ENCODE assay signal across 17 cellular contexts in the genomic region with DNA sequence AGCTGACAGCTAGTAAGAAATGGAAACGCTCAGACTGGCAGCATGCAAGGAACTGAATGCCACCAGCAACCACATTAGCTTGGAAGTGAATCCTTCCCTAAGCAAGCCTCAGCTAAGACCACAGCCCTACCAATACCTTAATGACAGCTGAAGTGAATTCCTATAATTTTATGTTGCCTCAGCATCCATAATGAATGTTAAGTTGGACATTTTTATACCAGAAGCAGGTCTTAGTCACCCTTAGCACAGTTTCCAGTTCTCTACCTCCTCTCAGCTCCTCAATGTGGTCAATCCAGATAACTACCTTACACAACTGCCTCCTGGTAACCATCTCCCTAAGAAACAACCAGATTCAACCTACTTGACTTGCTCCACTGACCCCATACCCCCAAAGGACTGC. TPM values are rescaled to one million over a fixed set of nuclear protein-coding genes. Genes with fewer than 3 reads are reported as not detected.
DNase-seq lines count a peak whose midpoint lies in the region; ATAC-seq and TF ChIP-seq lines count a peak whose summit lies in the region.
"Had no signal": no experiment of that assay in that cellular context is flagged by ENCODE, and none has a peak within 500 bp of the region (broad histone marks: within the 10 kb centered on the region; RNA-seq: fewer than 3 reads in every experiment).

No MANE protein-coding gene starts in this region.

- no peak overlapping the region for H3K4me3 Mint-ChIP-seq in Caco-2 (ENCODE audit: unreplicated experiment)
- H3K4me3 Mint-ChIP-seq in activated T-helper 17 cell treated with anti-CD3 and anti-CD28 coated beads, Interleukin-2, amount 50 U/mL, for 72 hours, result no peak overlapping the region
- H3K4me3 Mint-ChIP-seq: CD8-positive, alpha-beta memory T cell; H9 had no signal

- peaks cover 20% of the 10 kb centered on the region for H3K4me1 Mint-ChIP-seq in Caco-2 (ENCODE audit: low read depth, unreplicated experiment)
- H3K4me1 Mint-ChIP-seq in activated T-helper 17 cell treated with anti-CD3 and anti-CD28 coated beads, Interleukin-2, amount 50 U/mL, for 72 hours, result peaks cover 5% of the 10 kb centered on the region
- H3K4me1 Mint-ChIP-seq: CD8-positive, alpha-beta memory T cell had no signal

- TF ChIP-seq CTCF in Caco-2 (IDR thresholded peaks at IDR 0.05; ENCODE audit: insufficient read depth in 1 of 2, low read depth in 1 of 2, low read length in 1 of 2, severe bottlenecking in 1 of 2, unreplicated experiment in 1 of 2), result no peak
- no peak for TF ChIP-seq CTCF in GM13977 (IDR thresholded peaks at IDR 0.05; ENCODE audit: extremely low read depth, insufficient read depth, missing control alignments)

- POLR2A ChIA-PET in Caco-2 (lab: Charles Lee), result no interaction called here

- no peaks in the 10 kb centered on the region for H3K36me3 Mint-ChIP-seq in Caco-2 (ENCODE audit: insufficient read depth, unreplicated experiment)
- peaks cover 17% of the 10 kb centered on the region for H3K36me3 Mint-ChIP-seq in activated T-helper 17 cell treated with anti-CD3 and anti-CD28 coated beads, Interleukin-2, amount 50 U/mL, for 72 hours (ENCODE audit: low read depth)

- in situ Hi-C loops in GM13977 (cut with MboI; ENCODE audit: low pct_unique_long_range_greater_than_20kb, low sequenced_read_pairs, unreplicated experiment), result no loop called here

- H3K27ac Mint-ChIP-seq in Caco-2 (ENCODE audit: unreplicated experiment), result peak overlapping the region; percentile 24
- peak overlapping the region; percentile 15 for H3K27ac Mint-ChIP-seq in activated T-helper 17 cell treated with anti-CD3 and anti-CD28 coated beads, Interleukin-2, amount 50 U/mL, for 72 hours
- H3K27ac Mint-ChIP-seq: CD8-positive, alpha-beta memory T cell had no signal

- CTCF ChIA-PET in Caco-2 (lab: Charles Lee), result no interaction called here

- ATAC-seq in activated T-helper 17 cell treated with anti-CD3 and anti-CD28 coated beads, Interleukin-2, amount 50 U/mL, for 72 hours (replicated peaks), result no peak
- no peak for ATAC-seq in GM21717 (IDR thresholded peaks at IDR 0.05; ENCODE audit: unreplicated experiment)
- ATAC-seq in GM21576 (IDR thresholded peaks at IDR 0.05; ENCODE audit: unreplicated experiment), result no peak
- ATAC-seq: PC-3 had no signal

- H3K9me3 Mint-ChIP-seq in Caco-2 (ENCODE audit: unreplicated experiment), result no peaks in the 10 kb centered on the region
- peaks cover 3% of the 10 kb centered on the region for H3K9me3 Mint-ChIP-seq in activated T-helper 17 cell treated with anti-CD3 and anti-CD28 coated beads, Interleukin-2, amount 50 U/mL, for 72 hours
- H3K9me3 Mint-ChIP-seq: CD8-positive, alpha-beta memory T cell had no signal

- TF ChIP-seq POLR2A in erythroblast (IDR thresholded peaks at IDR 0.05; ENCODE audit: low read length), result no peak

- H3K9me3 ChIP-seq in Caco-2, result no peaks in the 10 kb centered on the region
- H3K9me3 ChIP-seq: SJCRH30 had no signal

- H3K4me1 ChIP-seq in Caco-2, result peaks cover 15% of the 10 kb centered on the region
- H3K4me1 ChIP-seq: SJCRH30 had no signal

- H3K27me3 ChIP-seq in Caco-2 (replicated peaks; ENCODE audit: control insufficient read depth, insufficient read depth, low read length), result no peaks in the 10 kb centered on the region
- H3K27me3 ChIP-seq: BLaER1 treated with 17β-estradiol and CSF1 and Interleukin-3, amounts not matched to agents 10 nM and 100 nM; SJCRH30 had no signal

- intact Hi-C loops in Caco-2 (cut with micrococcal nuclease; ENCODE audit: unreplicated experiment), result no loop called here

- H3K36me3 ChIP-seq in Caco-2 (ENCODE audit: control insufficient read depth, insufficient read depth, low read length), result no peaks in the 10 kb centered on the region

- H3K4me3 ChIP-seq in Caco-2 (ENCODE audit: low read depth, low read length), result no peak overlapping the region
- H3K4me3 ChIP-seq: BLaER1 treated with 17β-estradiol and CSF1 and Interleukin-3, amounts not matched to agents 10 nM and 100 nM; SJCRH30 had no signal

- DNase-seq in Caco-2 (no peak), erythroblast (lab: John Stamatoyannopoulos, UW) (peak; percentile 13 to 33), retina (peak; percentile 9), GM13977 (ENCODE audit: low spot score) (no peak)
- DNase-seq: CD8-positive, alpha-beta memory T cell; DMS79; H9; NCI-H187; NCI-H2107; NCI-H510A; NCI-H774; PC-3; SJCRH30 had no signal

- no peaks in the 10 kb centered on the region for H3K27me3 Mint-ChIP-seq in Caco-2 (ENCODE audit: insufficient read depth, unreplicated experiment)
- no peaks in the 10 kb centered on the region for H3K27me3 Mint-ChIP-seq in activated T-helper 17 cell treated with anti-CD3 and anti-CD28 coated beads, Interleukin-2, amount 50 U/mL, for 72 hours
- H3K27me3 Mint-ChIP-seq: CD8-positive, alpha-beta memory T cell had no signal

- no TSS peak for BruUV-seq in Caco-2 (replicated peaks; lab: Mats Ljungman, UMichigan)

RNA-seq across cellular contexts. Expression of a gene that starts 33.7 kb away (rescaled TPM):
- total RNA-seq in Caco-2 (2022), result 27.0 and 33.9 TPM in 2 replicates
- 10 to 100 TPM; 10.2 to 18.4 TPM for total RNA-seq in activated T-helper 17 cell treated with anti-CD3 and anti-CD28 coated beads, Interleukin-2, amount 50 U/mL, for 72 hours

Comparison
In these comparisons a context has a peak if more than half of its experiments do, and no peak if none do; other contexts are left out.
1. DNase-seq: peak in erythroblast (2 of 2) and retina (single experiment); none in Caco-2 (0 of 2) and GM13977 (single experiment).